In the genomic region with DNA sequence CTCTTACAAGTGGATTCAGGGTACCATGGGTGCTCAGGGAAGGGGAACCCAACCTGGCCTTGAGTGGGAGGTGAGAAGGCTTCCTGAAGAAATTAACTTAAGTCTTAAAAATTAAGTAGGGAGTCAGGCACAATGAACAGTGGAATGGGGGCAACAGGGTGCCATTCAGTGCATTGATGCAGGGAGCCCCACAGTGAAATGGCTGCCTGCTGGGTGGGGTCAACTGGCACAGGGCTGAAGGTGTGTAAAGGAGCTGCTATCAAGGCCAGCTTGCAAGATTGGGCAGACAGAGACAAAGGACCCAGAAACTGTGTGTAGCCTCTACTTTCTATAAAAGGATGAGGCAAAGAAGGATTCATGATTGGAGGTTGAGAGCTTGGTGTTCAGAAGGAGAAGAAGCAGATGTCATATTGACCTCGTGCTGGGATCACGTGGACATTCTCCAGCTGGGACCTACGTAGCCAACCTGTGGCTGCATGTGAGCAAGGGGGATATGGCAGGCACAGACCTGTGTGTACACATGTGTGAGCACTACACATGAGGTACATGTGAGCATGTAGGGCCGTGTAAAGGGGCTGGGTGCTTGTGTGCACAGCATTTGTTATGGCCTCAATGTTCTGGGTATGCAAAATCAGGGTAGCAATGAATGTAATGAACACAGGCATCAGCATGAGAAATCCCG, we compare ENCODE assay signal across 18 cellular contexts.
"Had no signal": no experiment of that assay in that cellular context is flagged by ENCODE, and none has a peak within 500 bp of the region (broad histone marks: within the 10 kb centered on the region; RNA-seq: fewer than 3 reads in every experiment).

No MANE protein-coding gene starts in this region.

- H3K36me3 ChIP-seq: right atrium auricular region had no signal

- H3K27ac Mint-ChIP-seq: activated CD8-positive, alpha-beta memory T cell treated with anti-CD3 and anti-CD28 coated beads, Interleukin-2, amount 10 ng/mL, durations not matched to agents 7 days and 5 days; activated naive CD8-positive, alpha-beta T cell; progenitor cell of endocrine pancreas had no signal

- H3K4me3 Mint-ChIP-seq: activated CD8-positive, alpha-beta memory T cell treated with anti-CD3 and anti-CD28 coated beads, Interleukin-2, amount 10 ng/mL, durations not matched to agents 7 days and 5 days; activated naive CD8-positive, alpha-beta T cell; activated T-cell treated with anti-CD3 and anti-CD28 coated beads, Interleukin-2, amount 50 U/mL, for 4 hours; nephron had no signal

- DNase-seq: activated CD4-positive, alpha-beta T cell treated with anti-CD3 and anti-CD28 coated beads for 1 hour; activated CD4-positive, alpha-beta T cell treated with anti-CD3 and anti-CD28 coated beads, Interleukin-2, amount 50 U/mL, for 48 hours; activated CD8-positive, alpha-beta memory T cell treated with anti-CD3 and anti-CD28 coated beads, Interleukin-2, amount 10 ng/mL, durations not matched to agents 7 days and 5 days; activated effector memory CD4-positive, alpha-beta T cell treated with anti-CD3 and anti-CD28 coated beads, Interleukin-2, amount 50 U/mL, for 16 hours; activated T-cell treated with anti-CD3 and anti-CD28 coated beads, Interleukin-2, amount 50 U/mL, for 4 hours; aorta; kidney; mesenchymal stem cell; stimulated activated CD4-positive, alpha-beta T cell treated with anti-CD3 and anti-CD28 coated beads, Interleukin-4, amount 100 ng/mL, for 24 hours; stimulated activated naive CD4-positive, alpha-beta T cell; trophoblast cell had no signal

- ATAC-seq: activated CD8-positive, alpha-beta memory T cell treated with anti-CD3 and anti-CD28 coated beads, Interleukin-2, amount 10 ng/mL, durations not matched to agents 7 days and 5 days; activated T-cell treated with anti-CD3 and anti-CD28 coated beads, Interleukin-2, amount 50 U/mL, for 4 hours had no signal

- H3K4me1 Mint-ChIP-seq: activated CD8-positive, alpha-beta memory T cell treated with anti-CD3 and anti-CD28 coated beads, Interleukin-2, amount 10 ng/mL, durations not matched to agents 7 days and 5 days had no signal

- H3K27me3 ChIP-seq: hepatocyte, right atrium auricular region had no signal

- H3K79me2 ChIP-seq: hepatocyte had no signal

- H3K27me3 Mint-ChIP-seq: activated CD8-positive, alpha-beta memory T cell treated with anti-CD3 and anti-CD28 coated beads, Interleukin-2, amount 10 ng/mL, durations not matched to agents 7 days and 5 days; activated naive CD8-positive, alpha-beta T cell; progenitor cell of endocrine pancreas had no signal

- H2AFZ ChIP-seq: hepatocyte had no signal

- H3K4me2 ChIP-seq: hepatocyte had no signal

- H3K4me3 ChIP-seq: hepatocyte, right atrium auricular region, SK-N-MC, skin epidermis had no signal

- H3K27ac ChIP-seq: hepatocyte, right atrium auricular region, SK-N-MC had no signal

- H3K36me3 Mint-ChIP-seq: activated CD8-positive, alpha-beta memory T cell treated with anti-CD3 and anti-CD28 coated beads, Interleukin-2, amount 10 ng/mL, durations not matched to agents 7 days and 5 days; activated naive CD8-positive, alpha-beta T cell had no signal

- H3K9me3 Mint-ChIP-seq: activated T-cell treated with anti-CD3 and anti-CD28 coated beads, Interleukin-2, amount 50 U/mL, for 4 hours; nephron had no signal
